In genomic region chr2:55133467-55134315, GRCh38 we compare ENCODE assay signal across 8 cellular contexts.
DNase-seq lines count a peak whose midpoint lies in the region; ATAC-seq, FAIRE-seq and TF ChIP-seq lines count a peak whose summit lies in the region.

No MANE protein-coding gene starts in this region.

- DNase-seq in AG08396 (ENCODE audit: low spot score) (peak; percentile 82), GM19239 (ENCODE audit: insufficient read length, low spot score) (peak; percentile 52), endodermal cell (peak; percentile 83), NCI-H146 (lab: John Stamatoyannopoulos, UW) (no peak)
- DNase-seq in activated CD4-positive, alpha-beta T cell treated with anti-CD3 and anti-CD28 coated beads, Interleukin-2, amount 50 U/mL, for 24 hours (ENCODE audit: low read depth in 1 of 2, low spot score in 1 of 2): peak; percentile 7 to 45
- peak; percentile 32 for DNase-seq in stimulated activated naive CD4-positive, alpha-beta T cell treated with Interleukin-2 at 50 U/mL for 16 hours (lab: John Stamatoyannopoulos, UW)

- no peak for TF ChIP-seq CTCF in endodermal cell (conservative IDR thresholded peaks at IDR 0.05)

- H3K27me3 ChIP-seq in endodermal cell (ENCODE audit: control insufficient read depth, insufficient read depth, low read length, poor library complexity, severe bottlenecking) (no peaks in the 10 kb centered on the region), mononuclear cell (ENCODE audit: insufficient read depth, low read length) (no peaks in the 10 kb centered on the region)

- 58 to 75% methylated on average over 4 to 8 of the region's 10 CpGs for WGBS in endodermal cell (ENCODE audit: insufficient coverage in 1 of 2, insufficient read length in 1 of 2), 2 experiments

- FAIRE-seq in GM19239 (lab: Jason Lieb, UNC): peak; percentile 87

- H3K4me1 ChIP-seq in endodermal cell (ENCODE audit: control insufficient read depth, insufficient read depth, low read length): peaks cover 4% of the 10 kb centered on the region
- peaks cover 51% of the 10 kb centered on the region for H3K4me1 ChIP-seq in mononuclear cell (ENCODE audit: insufficient read depth, low read length)

- peak overlapping the region; percentile 52 for H3K27ac ChIP-seq in endodermal cell (ENCODE audit: low read depth, low read length)

- no peaks in the 10 kb centered on the region for H3K36me3 ChIP-seq in endodermal cell (ENCODE audit: control insufficient read depth, insufficient read depth, low read length)

- no peaks in the 10 kb centered on the region for H3K27me3 Mint-ChIP-seq in endodermal cell (ENCODE audit: insufficient read depth)

- H3K4me3 ChIP-seq in endodermal cell (ENCODE audit: low read length) (no peak overlapping the region), mononuclear cell (ENCODE audit: low read length) (peak overlapping the region; percentile 38)

- H3K27ac Mint-ChIP-seq in endodermal cell: peak overlapping the region; percentile 84

- H3K9me3 ChIP-seq in endodermal cell (ENCODE audit: control insufficient read depth, low read length): no peaks in the 10 kb centered on the region
- no peaks in the 10 kb centered on the region for H3K9me3 ChIP-seq in mononuclear cell (ENCODE audit: low read depth, low read length)

- peak overlapping the region; percentile 4 for H3K4me3 Mint-ChIP-seq in endodermal cell

- H3K9ac ChIP-seq in endodermal cell (ENCODE audit: extremely low read depth, low read length, poor library complexity, severe bottlenecking): no peak overlapping the region

- H3K4me1 Mint-ChIP-seq in endodermal cell: peaks cover 45% of the 10 kb centered on the region

- peak; percentile 66 for ATAC-seq in HG03439 (IDR thresholded peaks at IDR 0.05; ENCODE audit: unreplicated experiment)

- no peaks in the 10 kb centered on the region for H3K9me3 Mint-ChIP-seq in endodermal cell

- no peaks in the 10 kb centered on the region for H3K36me3 Mint-ChIP-seq in endodermal cell (ENCODE audit: low read depth)
